ENCODE assay signal across 18 cellular contexts in genomic region chr22:49791682-49792081, GRCh38. TPM values are rescaled to one million over a fixed set of nuclear protein-coding genes. Genes with fewer than 3 reads are reported as not detected.
DNase-seq lines count a peak whose midpoint lies in the region; ATAC-seq and TF ChIP-seq lines count a peak whose summit lies in the region.
"Had no signal": no experiment of that assay in that cellular context is flagged by ENCODE, and none has a peak within 500 bp of the region (broad histone marks: within the 10 kb centered on the region; RNA-seq: fewer than 3 reads in every experiment).

No MANE protein-coding gene starts in this region.

- no peaks in the 10 kb centered on the region for H3K27me3 ChIP-seq in heart right ventricle
- H3K27me3 ChIP-seq in transverse colon, result no peaks in the 10 kb centered on the region
- H3K27me3 ChIP-seq: suprapubic skin had no signal

- no peak overlapping the region for H3K4me3 Mint-ChIP-seq in activated CD8-positive, alpha-beta T cell treated with anti-CD3 and anti-CD28 coated beads, Interleukin-2, amount 10 ng/mL, durations not matched to agents 7 days and 5 days
- H3K4me3 Mint-ChIP-seq: activated naive CD4-positive, alpha-beta T cell treated with anti-CD3 and anti-CD28 coated beads, Interleukin-2, amount 50 U/mL, for 24 hours; mesothelial cell of epicardium had no signal

- intact Hi-C loops in heart right ventricle (cut with DNase I) (no loop called here), cardiac septum (cut with DNase I) (no loop called here), mucosa of descending colon (cut with DNase I, micrococcal nuclease) (no loop called here), transverse colon (cut with DNase I; ENCODE audit: low total_unique reads) (no loop called here)

- 86 to 87% methylated on average over 10 of the region's 10 CpGs for WGBS in heart right ventricle, 2 donors
- 73% methylated on average over 10 of the region's 10 CpGs; no CpG with 5 or more reads in 1 of the 2 donors for WGBS in transverse colon (ENCODE audit: low coverage in 1 of 2), 2 donors

- ATAC-seq in heart right ventricle, result peak in 2 of 8 donors; percentile 7 to 17
- no peak for ATAC-seq in activated CD8-positive, alpha-beta T cell treated with anti-CD3 and anti-CD28 coated beads, Interleukin-2, amount 10 ng/mL, durations not matched to agents 7 days and 5 days
- ATAC-seq in mucosa of descending colon, result peak; percentile 44
- ATAC-seq in HG02885 (IDR thresholded peaks at IDR 0.05; ENCODE audit: poor library complexity, unreplicated experiment), result no peak

- TF ChIP-seq EP300 in transverse colon (IDR thresholded peaks at IDR 0.05; ENCODE audit: low read depth), result no peak

- no peak for TF ChIP-seq CTCF in heart right ventricle (IDR thresholded peaks at IDR 0.05)
- no peak for TF ChIP-seq CTCF in mucosa of descending colon (IDR thresholded peaks at IDR 0.05)
- TF ChIP-seq CTCF in transverse colon (IDR thresholded peaks at IDR 0.05), result no peak

- in situ Hi-C loops in transverse colon (cut with MboI; ENCODE audit: low pct_ligation_motif_present in 1 of 4, low pct_unique_long_range_greater_than_20kb in 1 of 4, low sequenced_read_pairs in 3 of 4), result no loop called here

- H3K9me3 Mint-ChIP-seq in activated CD8-positive, alpha-beta T cell treated with anti-CD3 and anti-CD28 coated beads, Interleukin-2, amount 10 ng/mL, durations not matched to agents 7 days and 5 days (ENCODE audit: insufficient read depth), result no peaks in the 10 kb centered on the region
- H3K9me3 Mint-ChIP-seq: activated naive CD4-positive, alpha-beta T cell treated with anti-CD3 and anti-CD28 coated beads, Interleukin-2, amount 50 U/mL, for 24 hours; mesothelial cell of epicardium had no signal

- no peak for TF ChIP-seq POLR2A in transverse colon (IDR thresholded peaks at IDR 0.05)

- H3K4me1 ChIP-seq in heart right ventricle (peaks cover 28 to 63% (median 56%) of the 10 kb centered on the region in 9 donors), mucosa of descending colon (ENCODE audit: low read depth) (peaks cover 20% of the 10 kb centered on the region), transverse colon (peaks cover 39 to 56% (median 46%) of the 10 kb centered on the region in 4 donors)
- H3K4me1 ChIP-seq: HAP-1 had no signal

- peak overlapping the region; percentile 78 for H3K27ac Mint-ChIP-seq in activated CD8-positive, alpha-beta T cell treated with anti-CD3 and anti-CD28 coated beads, Interleukin-2, amount 10 ng/mL, durations not matched to agents 7 days and 5 days
- H3K27ac Mint-ChIP-seq: activated naive CD4-positive, alpha-beta T cell treated with anti-CD3 and anti-CD28 coated beads, Interleukin-2, amount 50 U/mL, for 24 hours; mesothelial cell of epicardium had no signal

- H3K27me3 Mint-ChIP-seq in activated CD8-positive, alpha-beta T cell treated with anti-CD3 and anti-CD28 coated beads, Interleukin-2, amount 10 ng/mL, durations not matched to agents 7 days and 5 days (ENCODE audit: low read depth), result no peaks in the 10 kb centered on the region
- H3K27me3 Mint-ChIP-seq: activated naive CD4-positive, alpha-beta T cell treated with anti-CD3 and anti-CD28 coated beads, Interleukin-2, amount 50 U/mL, for 24 hours had no signal

- no peaks in the 10 kb centered on the region for H3K9me3 ChIP-seq in heart right ventricle
- H3K9me3 ChIP-seq in mucosa of descending colon, result no peaks in the 10 kb centered on the region
- no peaks in the 10 kb centered on the region for H3K9me3 ChIP-seq in transverse colon
- H3K9me3 ChIP-seq: HAP-1, suprapubic skin had no signal

- CTCF ChIA-PET in activated CD8-positive, alpha-beta T cell treated with anti-CD3 and anti-CD28 coated beads, Interleukin-2, amount 10 ng/mL, durations not matched to agents 7 days and 5 days (lab: Charles Lee), result interaction anchor here (0.6 to 1.5 kb wide), 2 partner anchors 47 to 125 kb away, joined by 3 read pairs; no protein-coding TSS in a partner anchor

- H3K27ac ChIP-seq in heart right ventricle (peak overlapping the region in 6 of 10 donors; percentile 5 to 84 (median 32)), transverse colon (peak overlapping the region; percentile 6 to 63 (median 46))
- H3K27ac ChIP-seq: KMS-11, PC-9, SK-N-MC had no signal

- H3K4me1 Mint-ChIP-seq in activated CD8-positive, alpha-beta T cell treated with anti-CD3 and anti-CD28 coated beads, Interleukin-2, amount 10 ng/mL, durations not matched to agents 7 days and 5 days (ENCODE audit: low read depth), result peaks cover 59% of the 10 kb centered on the region

- H3K36me3 ChIP-seq in heart right ventricle, result peaks cover 0 to 82% (median 32%) of the 10 kb centered on the region in 9 donors
- peaks cover 20% of the 10 kb centered on the region for H3K36me3 ChIP-seq in mucosa of descending colon (ENCODE audit: low read depth)
- peaks cover 0 to 42% (median 13%) of the 10 kb centered on the region in 4 donors for H3K36me3 ChIP-seq in transverse colon

- POLR2A ChIA-PET in activated CD8-positive, alpha-beta T cell treated with anti-CD3 and anti-CD28 coated beads, Interleukin-2, amount 10 ng/mL, durations not matched to agents 7 days and 5 days (lab: Charles Lee), result no interaction called here

- H3K4me3 ChIP-seq in heart right ventricle (no peak overlapping the region), mucosa of descending colon (no peak overlapping the region), transverse colon (no peak overlapping the region)
- H3K4me3 ChIP-seq: HAP-1, PC-9, SK-N-MC, suprapubic skin had no signal

- H3K36me3 Mint-ChIP-seq in activated CD8-positive, alpha-beta T cell treated with anti-CD3 and anti-CD28 coated beads, Interleukin-2, amount 10 ng/mL, durations not matched to agents 7 days and 5 days (ENCODE audit: low read depth), result peaks cover 71% of the 10 kb centered on the region

- DNase-seq in heart right ventricle (no peak), cardiac septum (ENCODE audit: low spot score) (no peak), mucosa of descending colon (peak in 1 of 3 donors; percentile 32), transverse colon (no peak), NCI-H345 treated with DMSO at 0.1 percent for 48 hours (lab: John Stamatoyannopoulos, UW; ENCODE audit: unreplicated experiment) (no peak), NCI-H1092 treated with DMSO at 0.1 percent for 48 hours (lab: John Stamatoyannopoulos, UW) (no peak)
- DNase-seq in activated CD8-positive, alpha-beta T cell treated with anti-CD3 and anti-CD28 coated beads, Interleukin-2, amount 10 ng/mL, durations not matched to agents 7 days and 5 days, result no peak
- DNase-seq: hippocampal formation; NCI-H2081 treated with DMSO at 0.1 percent for 48 hours; PC-9; stimulated activated CD4-positive, alpha-beta T cell treated with anti-CD3 and anti-CD28 coated beads, Interleukin-4, amount 100 ng/mL, for 1 hour had no signal

RNA-seq across cellular contexts. Expression of gene BRD1, which starts 36.0 kb away (rescaled TPM):
- 10 to 100 TPM; 14.6 to 23.2 (median 16.9) TPM for total RNA-seq in heart right ventricle
- 10 to 100 TPM in 1 of 2 donors, 1 to 10 TPM in 1; 8.2 to 22.9 TPM for polyA plus RNA-seq in heart right ventricle
- 18.0 TPM for total RNA-seq in cardiac septum
- total RNA-seq in activated CD8-positive, alpha-beta T cell treated with anti-CD3 and anti-CD28 coated beads, Interleukin-2, amount 10 ng/mL, durations not matched to agents 7 days and 5 days, result 10 to 100 TPM; 43.0 to 44.3 TPM
- total RNA-seq in mucosa of descending colon, result 10 to 100 TPM; 33.4 to 51.3 (median 48.4) TPM
- 10 to 100 TPM; 43.4 to 70.5 (median 50.3) TPM for total RNA-seq in transverse colon
